7 cellular contexts compared by ENCODE assay signal in genomic region chr12:19572920-19573558, GRCh38.
DNase-seq lines count a peak whose midpoint lies in the region; ATAC-seq and TF ChIP-seq lines count a peak whose summit lies in the region.

No MANE protein-coding gene starts in this region.

- H4K20me1 ChIP-seq in DOHH2 (ENCODE audit: control insufficient read depth, insufficient read depth, low read depth, low read length) = no peaks in the 10 kb centered on the region

- H3K4me3 Mint-ChIP-seq in T-helper 2 cell treated with Interferon-gamma antibody and Interleukin-4, amounts not matched to agents 5 μg/mL and 100 μg/mL, for 36 hours = no peak overlapping the region

- H3K4me3 ChIP-seq in DOHH2 (ENCODE audit: low read length) (no peak overlapping the region), transverse colon (no peak overlapping the region)

- H3K9me3 ChIP-seq in DOHH2 (ENCODE audit: control insufficient read depth, insufficient read depth, low read length) (no peaks in the 10 kb centered on the region), transverse colon (no peaks in the 10 kb centered on the region)

- peak; percentile 68 for ATAC-seq in GM19395 (IDR thresholded peaks at IDR 0.05; ENCODE audit: unreplicated experiment)

- in situ Hi-C loops in transverse colon (cut with MboI; ENCODE audit: low pct_ligation_motif_present in 1 of 4, low pct_unique_long_range_greater_than_20kb in 1 of 4, low sequenced_read_pairs in 3 of 4) = no loop called here

- no peaks in the 10 kb centered on the region for H3K27me3 Mint-ChIP-seq in T-helper 2 cell treated with Interferon-gamma antibody and Interleukin-4, amounts not matched to agents 5 μg/mL and 100 μg/mL, for 36 hours (ENCODE audit: low read depth)

- H3K9me2 ChIP-seq in DOHH2 (replicated peaks; ENCODE audit: control insufficient read depth, low read length) = no peaks in the 10 kb centered on the region

- intact Hi-C loops in transverse colon (cut with DNase I; ENCODE audit: low total_unique reads) = no loop called here

- no peaks in the 10 kb centered on the region for H3K4me1 ChIP-seq in DOHH2 (ENCODE audit: control insufficient read depth, low read length)
- H3K4me1 ChIP-seq in transverse colon = peaks cover 0 to 26% (median 2%) of the 10 kb centered on the region in 4 donors

- H3K4me1 Mint-ChIP-seq in T-helper 2 cell treated with Interferon-gamma antibody and Interleukin-4, amounts not matched to agents 5 μg/mL and 100 μg/mL, for 36 hours (ENCODE audit: low read depth) = peaks cover 3% of the 10 kb centered on the region

- no peaks in the 10 kb centered on the region for H3F3A ChIP-seq in DOHH2 (ENCODE audit: control insufficient read depth, insufficient read depth)

- TF ChIP-seq EP300 in transverse colon (IDR thresholded peaks at IDR 0.05; ENCODE audit: low read depth) = no peak

- H3K79me2 ChIP-seq in DOHH2 (ENCODE audit: control insufficient read depth, low read length) = no peaks in the 10 kb centered on the region

- no peak for TF ChIP-seq POLR2A in transverse colon (IDR thresholded peaks at IDR 0.05)

- no peaks in the 10 kb centered on the region for H3K9me3 Mint-ChIP-seq in T-helper 2 cell treated with Interferon-gamma antibody and Interleukin-4, amounts not matched to agents 5 μg/mL and 100 μg/mL, for 36 hours

- no peak overlapping the region for H3K27ac Mint-ChIP-seq in T-helper 2 cell treated with Interferon-gamma antibody and Interleukin-4, amounts not matched to agents 5 μg/mL and 100 μg/mL, for 36 hours

- H3K36me3 Mint-ChIP-seq in T-helper 2 cell treated with Interferon-gamma antibody and Interleukin-4, amounts not matched to agents 5 μg/mL and 100 μg/mL, for 36 hours (ENCODE audit: low read depth) = no peaks in the 10 kb centered on the region

- TF ChIP-seq CTCF in DOHH2 (IDR thresholded peaks at IDR 0.05; ENCODE audit: low read depth, low read length, poor library complexity, severe bottlenecking) = peak; percentile 86
- peak; percentile 71 for TF ChIP-seq CTCF in LNCAP (IDR thresholded peaks at IDR 0.05)
- peak in 4 of 5 experiments; percentile 31 to 35 (median 33) for TF ChIP-seq CTCF in transverse colon (IDR thresholded peaks at IDR 0.05)

- no peaks in the 10 kb centered on the region for H3K36me3 ChIP-seq in DOHH2 (ENCODE audit: control insufficient read depth, low read length)
- no peaks in the 10 kb centered on the region for H3K36me3 ChIP-seq in transverse colon

- H3K27me3 ChIP-seq in DOHH2 (ENCODE audit: control insufficient read depth, low read length) (no peaks in the 10 kb centered on the region), transverse colon (no peaks in the 10 kb centered on the region)

- WGBS in transverse colon (ENCODE audit: low coverage in 1 of 2), 2 donors = 86% methylated on average over 16 of the region's 16 CpGs; no CpG with 5 or more reads in 1 of the 2 donors

- no peak overlapping the region for H3K27ac ChIP-seq in DOHH2 (ENCODE audit: low read depth, low read length)
- H3K27ac ChIP-seq in transverse colon = no peak overlapping the region

- no peak overlapping the region for H3K4me2 ChIP-seq in DOHH2 (ENCODE audit: low read length)

- peak; percentile 10 for DNase-seq in T-helper 2 cell treated with Interferon-gamma antibody and Interleukin-4, amounts not matched to agents 5 μg/mL and 100 μg/mL, for 36 hours (ENCODE audit: low spot score)
- DNase-seq in glomerular visceral epithelial cell (ENCODE audit: extremely low spot score) = peak; percentile 17
- peak; percentile 13 for DNase-seq in transverse colon
- DNase-seq in DMS79 (lab: John Stamatoyannopoulos, UW) = no peak

Comparison
In these comparisons a context has a peak if more than half of its experiments do, and no peak if none do; other contexts are left out.
1. CTCF ChIP-seq: peak in every context shown above with its lines; median percentile 86 in DOHH2; 71 in LNCAP; 33 in transverse colon.